1 cellular context compared by ENCODE assay signal in the genomic region with DNA sequence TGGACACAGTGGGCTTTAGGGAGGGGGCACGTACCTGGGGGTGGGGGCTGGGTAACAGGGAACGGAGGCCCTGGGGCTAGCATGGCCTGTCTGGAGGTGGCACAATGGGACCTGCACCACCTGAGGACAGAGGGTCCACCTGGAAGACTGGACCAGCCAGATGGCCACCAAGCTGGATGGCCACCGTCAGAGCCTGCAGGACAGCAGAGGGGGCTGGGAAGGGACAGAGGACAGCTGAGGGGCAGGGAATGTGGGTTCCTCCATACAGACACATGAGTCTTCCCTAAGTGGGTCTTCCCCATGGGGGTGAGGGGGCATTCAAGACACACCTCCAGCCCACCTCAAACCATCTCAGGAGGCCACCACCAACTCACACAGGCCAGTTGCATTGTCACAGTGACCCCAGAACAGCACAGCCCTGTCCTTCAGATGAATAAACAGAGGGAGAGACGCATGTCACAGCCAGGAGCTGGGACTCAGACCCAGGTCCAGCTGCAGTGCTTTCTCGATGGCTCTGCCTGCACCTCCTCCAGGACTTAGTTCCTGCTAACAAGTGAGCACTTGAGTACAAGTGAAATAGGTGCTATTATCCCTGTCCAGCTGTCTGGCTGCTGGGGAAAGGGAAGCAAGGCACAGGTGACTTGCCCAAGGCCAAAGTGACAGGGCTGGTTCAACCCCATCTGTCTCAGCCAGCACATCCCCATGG.
TF ChIP-seq lines count a peak whose summit lies in the region.

No MANE protein-coding gene starts in this region.

TF ChIP-seq in HepG2, 621 proteins besides CTCF, POLR2A, EP300 and RAD21:
- TF ChIP-seq ZNF292 (CRISPR knock-in tag; IDR thresholded peaks at IDR 0.05; ENCODE audit: borderline replicate concordance, low read depth) (0 out of 2 replicates have a peak, but pooled peaks have one; percentile 25), ZMYM3 (CRISPR knock-in tag; IDR thresholded peaks at IDR 0.05) (peak; percentile 40; the same call in 1 of the 2 replicates), ZNF687 (CRISPR knock-in tag; IDR thresholded peaks at IDR 0.05) (peak; percentile 29; the same call in 1 of the 2 replicates)
TF ChIP-seq in HepG2: peak in this region for 3; not testable (repeated sequence) for 618.
